ENCODE assay signal across 8 cellular contexts in genomic region chr15:80152180-80152895, GRCh38. TPM values are rescaled to one million over a fixed set of nuclear protein-coding genes. Genes with fewer than 3 reads are reported as not detected.
A peak's percentile ranks its signal among the peaks of the same experiment; 100 is the strongest.
DNase-seq lines count a peak whose midpoint lies in the region; ATAC-seq and TF ChIP-seq lines count a peak whose summit lies in the region.

No MANE protein-coding gene starts in this region.

- DNase-seq in A172 (ENCODE audit: low spot score): peak; percentile 85
- DNase-seq in NCI-H510A (lab: John Stamatoyannopoulos, UW): peak; percentile 77
- peak; percentile 88 to 90 for DNase-seq in activated CD4-positive, alpha-beta T cell treated with anti-CD3 and anti-CD28 coated beads for 4 hours
- DNase-seq in choroid plexus epithelial cell (ENCODE audit: low read depth): peak; percentile 96
- peak; percentile 90 for DNase-seq in kidney tubule cell (ENCODE audit: low spot score)
- DNase-seq in stimulated activated CD4-positive, alpha-beta T cell treated with anti-CD3 and anti-CD28 coated beads, Interleukin-15, amount 100 ng/mL, for 24 hours: peak; percentile 95

- H3K4me3 ChIP-seq in choroid plexus epithelial cell (ENCODE audit: low read depth, low read length): peak overlapping the region; percentile 82

- ATAC-seq in GM18867 (IDR thresholded peaks at IDR 0.05; ENCODE audit: unreplicated experiment): peak; percentile 56
- peak; percentile 54 for ATAC-seq in HG03139 (IDR thresholded peaks at IDR 0.05; ENCODE audit: unreplicated experiment)

- TF ChIP-seq CTCF in choroid plexus epithelial cell (conservative IDR thresholded peaks at IDR 0.05; ENCODE audit: low read depth, low read length): no peak

RNA-seq across cellular contexts. Expression of gene FAH, which starts 0.5 kb away (rescaled TPM):
- 22.6 and 24.5 TPM in 2 replicates for total RNA-seq in A172 (2014; rRNA removed; shearing (Covaris generic))

Comparison
In these comparisons a context has a peak if more than half of its experiments do, and no peak if none do; other contexts are left out.
1. Peak in every context shown above with its lines: DNase-seq, ATAC-seq and H3K4me3 ChIP-seq.